Comparison of ENCODE assay signal across 11 cellular contexts in genomic region chr17:48564200-48565023, GRCh38. TPM values are rescaled to one million over a fixed set of nuclear protein-coding genes. Genes with fewer than 3 reads are reported as not detected.
DNase-seq lines count a peak whose midpoint lies in the region; ATAC-seq and TF ChIP-seq lines count a peak whose summit lies in the region.
"Had no signal": no experiment of that assay in that cellular context is flagged by ENCODE, and none has a peak within 500 bp of the region (broad histone marks: within the 10 kb centered on the region; RNA-seq: fewer than 3 reads in every experiment).

No MANE protein-coding gene starts in this region.

- H2AK5ac ChIP-seq in mesendoderm (ENCODE audit: low read length) = no peak overlapping the region

- H3K27ac ChIP-seq in mesendoderm (ENCODE audit: low read depth, low read length) (no peak overlapping the region), thyroid gland (peak overlapping the region in 2 of 3 donors; percentile 46 to 55)

- H3K4me1 Mint-ChIP-seq in activated T-cell treated with anti-CD3 and anti-CD28 coated beads, Interleukin-2, amount 50 U/mL, for 24 hours (ENCODE audit: low read depth) = peaks cover 10% of the 10 kb centered on the region

- H3K4ac ChIP-seq in mesendoderm (ENCODE audit: low read depth, low read length) = no peak overlapping the region

- no peaks in the 10 kb centered on the region for H3K9me3 Mint-ChIP-seq in activated T-cell treated with anti-CD3 and anti-CD28 coated beads, Interleukin-2, amount 50 U/mL, for 24 hours

- H3K27ac Mint-ChIP-seq in activated T-cell treated with anti-CD3 and anti-CD28 coated beads, Interleukin-2, amount 50 U/mL, for 24 hours = no peak overlapping the region

- H2BK120ac ChIP-seq in mesendoderm (ENCODE audit: low read depth, low read length) = no peak overlapping the region

- H3K9me3 ChIP-seq in thyroid gland = no peaks in the 10 kb centered on the region
- H3K9me3 ChIP-seq: body of pancreas had no signal

- peaks cover 5% of the 10 kb centered on the region for H3K4me1 ChIP-seq in mesendoderm (ENCODE audit: control insufficient read depth, low read depth, low read length)
- peaks cover 4 to 9% of the 10 kb centered on the region in 2 donors for H3K4me1 ChIP-seq in thyroid gland

- no peak for DNase-seq in activated T-cell treated with anti-CD3 and anti-CD28 coated beads, Interleukin-2, amount 50 U/mL, for 24 hours
- DNase-seq in activated T-cell treated with anti-CD3 and anti-CD28 coated beads for 4 hours (no peak), dermis blood vessel endothelial cell (peak; percentile 61), mesendoderm (no peak), thyroid gland (no peak), T-helper 2 cell (no peak), medulla oblongata (ENCODE audit: extremely low spot score) (no peak)
- DNase-seq: AML-193, body of pancreas, NCI-H510A had no signal

- H2BK5ac ChIP-seq in mesendoderm (ENCODE audit: low read length) = no peak overlapping the region

- no peaks in the 10 kb centered on the region for H3K79me1 ChIP-seq in mesendoderm (ENCODE audit: low read length)

- H3K27me3 ChIP-seq in mesendoderm (ENCODE audit: insufficient read depth, low read length, poor library complexity) (peaks cover 89% of the 10 kb centered on the region), thyroid gland (peaks cover 27% of the 10 kb centered on the region)

- no peak for TF ChIP-seq POLR2A in thyroid gland (IDR thresholded peaks at IDR 0.05)

- no CpG with 5 or more reads among the region's 71 CpGs for WGBS in mesendoderm (ENCODE audit: extremely low coverage, insufficient coverage, low lambda C conversion rate)
- WGBS in thyroid gland, 2 donors = 5 to 13% methylated on average over 23 to 27 of the region's 71 CpGs

- H3K36me3 ChIP-seq in mesendoderm (ENCODE audit: control insufficient read depth, insufficient read depth, low read length) (no peaks in the 10 kb centered on the region), thyroid gland (no peaks in the 10 kb centered on the region)

- H4K5ac ChIP-seq in mesendoderm (ENCODE audit: low read length) = no peak overlapping the region

- ATAC-seq in GM19463 (IDR thresholded peaks at IDR 0.05; ENCODE audit: unreplicated experiment) = no peak
- ATAC-seq: body of pancreas had no signal

- H4K8ac ChIP-seq in mesendoderm (ENCODE audit: low read depth, low read length) = no peak overlapping the region

- H3K4me3 ChIP-seq in mesendoderm (ENCODE audit: low read length) = no peak overlapping the region
- peak overlapping the region in 1 of 3 donors; percentile 23 for H3K4me3 ChIP-seq in thyroid gland (replicated peaks in 1 of 3)
- H3K4me3 ChIP-seq: body of pancreas had no signal

- intact Hi-C loops in thyroid gland (cut with DNase I) = no loop called here

- peak overlapping the region; percentile 37 for H3K56ac ChIP-seq in mesendoderm (ENCODE audit: low read length)

- TF ChIP-seq CTCF in thyroid gland (IDR thresholded peaks at IDR 0.05) = no peak

- no peak overlapping the region for H3K23ac ChIP-seq in mesendoderm (ENCODE audit: low read length)

- H3K27me3 Mint-ChIP-seq in activated T-cell treated with anti-CD3 and anti-CD28 coated beads, Interleukin-2, amount 50 U/mL, for 24 hours = peaks cover 23% of the 10 kb centered on the region

- peak overlapping the region; percentile 51 for H3K4me3 Mint-ChIP-seq in activated T-cell treated with anti-CD3 and anti-CD28 coated beads, Interleukin-2, amount 50 U/mL, for 24 hours

- H3K9ac ChIP-seq in mesendoderm (ENCODE audit: low read length) = peak overlapping the region; percentile 54

- H3K79me2 ChIP-seq in mesendoderm (ENCODE audit: control insufficient read depth, insufficient read depth, low read length) = no peaks in the 10 kb centered on the region

- H3K36me3 Mint-ChIP-seq in activated T-cell treated with anti-CD3 and anti-CD28 coated beads, Interleukin-2, amount 50 U/mL, for 24 hours (ENCODE audit: low read depth) = no peaks in the 10 kb centered on the region

- H3K4me2 ChIP-seq in mesendoderm (ENCODE audit: low read length) = peak overlapping the region; percentile 45

- H2BK15ac ChIP-seq in mesendoderm (replicated peaks; ENCODE audit: low read depth) = no peak overlapping the region

- no peak overlapping the region for H3K18ac ChIP-seq in mesendoderm (ENCODE audit: low read length)

RNA-seq across cellular contexts. Expression of gene HOXB4, which starts 13.7 kb away (rescaled TPM):
- 2.7 and 3.2 TPM in 2 replicates for total RNA-seq in dermis blood vessel endothelial cell
- polyA plus RNA-seq in mesendoderm (2013, experiment 1 of 2) = not detected
- polyA plus RNA-seq in mesendoderm (2013, experiment 2 of 2) = not detected
- 1 to 10 TPM in 1 of 4 donors, under 1 TPM in 3; 0.67 to 1.2 (median 0.80) TPM for total RNA-seq in thyroid gland

RNA-seq across cellular contexts. Expression of gene HOXB2, which starts 19.5 kb away (rescaled TPM):
- 4.8 and 5.2 TPM in 2 replicates for total RNA-seq in dermis blood vessel endothelial cell
- 0.03 TPM for polyA plus RNA-seq in mesendoderm (2013, experiment 1 of 2)
- 0.04 TPM for polyA plus RNA-seq in mesendoderm (2013, experiment 2 of 2)
- total RNA-seq in thyroid gland = 1 to 10 TPM; 2.6 to 9.4 (median 5.2) TPM

RNA-seq across cellular contexts. Expression of gene HOXB3, which starts 25.6 kb away (rescaled TPM):
- total RNA-seq in dermis blood vessel endothelial cell (9.5 and 11.9 TPM in 2 replicates), thyroid gland (1 to 10 TPM; 1.5 to 6.7 (median 4.3) TPM)
- polyA plus RNA-seq in mesendoderm (2013, experiment 1 of 2) = 0.03 TPM
- not detected for polyA plus RNA-seq in mesendoderm (2013, experiment 2 of 2)

RNA-seq across cellular contexts. Expression of gene HOXB5, which starts 29.2 kb away (rescaled TPM):
- 0.17 and 0.23 TPM in 2 replicates for total RNA-seq in dermis blood vessel endothelial cell
- not detected for polyA plus RNA-seq in mesendoderm (2013, experiment 1 of 2)
- not detected for polyA plus RNA-seq in mesendoderm (2013, experiment 2 of 2)
- total RNA-seq in thyroid gland = 1 to 10 TPM in 1 of 4 donors, under 1 TPM in 2, not detected in 1; 0.11 to 1.6 (median 0.49) TPM

RNA-seq across cellular contexts. Expression of gene HOXB1, which starts 33.6 kb away (rescaled TPM):
- not detected in 2 replicates for total RNA-seq in dermis blood vessel endothelial cell
- 0.17 TPM for polyA plus RNA-seq in mesendoderm (2013, experiment 1 of 2)
- 0.18 TPM for polyA plus RNA-seq in mesendoderm (2013, experiment 2 of 2)
- not detected for total RNA-seq in thyroid gland
- total RNA-seq: body of pancreas had no signal
